In genomic region chr7:152851326-152851725, GRCh38 we compare ENCODE assay signal across 1 cellular context.
TF ChIP-seq lines count a peak whose summit lies in the region.

No MANE protein-coding gene starts in this region.

TF ChIP-seq in GM23338, 12 proteins besides CTCF, POLR2A, EP300 and RAD21 (continued from another document):
- TF ChIP-seq ZNF462 (CRISPR knock-in tag; IDR thresholded peaks at IDR 0.05) (no peak), ZNF114 (CRISPR knock-in tag; IDR thresholded peaks at IDR 0.05) (no peak), POLR2AphosphoS5 (IDR thresholded peaks at IDR 0.05; ENCODE audit: low read depth) (no peak), ETS1 (IDR thresholded peaks at IDR 0.05) (no peak), CREB1 (CRISPR knock-in tag; IDR thresholded peaks at IDR 0.05; ENCODE audit: low read depth) (no peak), NANOG (IDR thresholded peaks at IDR 0.05; ENCODE audit: borderline replicate concordance) (no peak), REST (IDR thresholded peaks at IDR 0.05; ENCODE audit: unreplicated experiment) (no peak), ZNF331 (CRISPR knock-in tag; IDR thresholded peaks at IDR 0.05; ENCODE audit: low read depth) (no peak), EZH2 (IDR thresholded peaks at IDR 0.05; ENCODE audit: low read depth, unreplicated experiment) (no peak)
